Comparison of ENCODE assay signal across 22 cellular contexts in the genomic region with DNA sequence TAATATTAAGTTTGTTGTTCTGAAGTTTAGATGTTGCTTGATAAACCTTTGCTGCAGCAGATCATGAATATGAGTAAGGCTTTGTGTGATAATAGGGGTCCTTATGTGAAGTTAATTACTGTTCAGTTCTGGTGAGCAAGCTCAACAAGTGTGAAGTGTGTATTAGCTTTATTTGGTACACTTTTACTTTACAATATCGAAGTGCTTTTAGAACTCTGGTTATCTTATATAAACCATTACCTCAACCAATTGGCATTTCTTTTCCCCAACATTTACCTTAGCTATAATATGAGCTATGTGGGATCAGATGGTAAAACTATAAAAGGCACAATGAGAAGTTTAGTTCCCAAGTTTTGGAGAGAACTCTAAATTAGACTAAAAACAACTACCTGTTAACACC.
DNase-seq lines count a peak whose midpoint lies in the region; ATAC-seq, FAIRE-seq and TF ChIP-seq lines count a peak whose summit lies in the region.
"Had no signal": no experiment of that assay in that cellular context is flagged by ENCODE, and none has a peak within 500 bp of the region (broad histone marks: within the 10 kb centered on the region; RNA-seq: fewer than 3 reads in every experiment).

No MANE protein-coding gene starts in this region.

- WGBS in sigmoid colon, 2 donors: 18 to 64% methylated on average over 1 of the region's 1 CpG

- TF ChIP-seq EP300 in sigmoid colon (IDR thresholded peaks at IDR 0.05): no peak

- peaks cover 17% of the 10 kb centered on the region for H3K36me3 ChIP-seq in astrocyte (ENCODE audit: insufficient read depth, low read length)
- H3K36me3 ChIP-seq in skeletal muscle satellite cell (ENCODE audit: insufficient read depth, low read length): peaks cover 18% of the 10 kb centered on the region
- H3K36me3 ChIP-seq in sigmoid colon: peaks cover 0 to 25% (median 8%) of the 10 kb centered on the region in 4 donors

- H3K4me1 Mint-ChIP-seq in astrocyte (ENCODE audit: low read depth, unreplicated experiment): peaks cover 14% of the 10 kb centered on the region

- H3K27me3 ChIP-seq in astrocyte (ENCODE audit: insufficient read depth, low read length) (no peaks in the 10 kb centered on the region), skeletal muscle satellite cell (ENCODE audit: control insufficient read depth, insufficient read depth, low read length) (no peaks in the 10 kb centered on the region), sigmoid colon (no peaks in the 10 kb centered on the region)
- H3K27me3 ChIP-seq: BE2C had no signal

- no peak overlapping the region for H2AFZ ChIP-seq in astrocyte (ENCODE audit: low read depth, low read length)
- H2AFZ ChIP-seq: GM23338 had no signal

- H4K20me1 ChIP-seq in astrocyte (ENCODE audit: insufficient read depth, low read length): peaks cover 16% of the 10 kb centered on the region

- peak overlapping the region; percentile 68 for H3K27ac ChIP-seq in astrocyte (ENCODE audit: low read depth, low read length)
- no peak overlapping the region for H3K27ac ChIP-seq in sigmoid colon
- H3K27ac ChIP-seq: HL-60 had no signal

- FAIRE-seq in H54 (lab: Jason Lieb, UNC) (peak; percentile 92), astrocyte (lab: Jason Lieb, UNC) (peak; percentile 59)
- FAIRE-seq: A204.1 had no signal

- TF ChIP-seq CTCF in astrocyte (IDR thresholded peaks at IDR 0.05; ENCODE audit: insufficient read depth, low read depth, low read length) (no peak), choroid plexus epithelial cell (conservative IDR thresholded peaks at IDR 0.05; ENCODE audit: low read depth, low read length) (no peak), sigmoid colon (IDR thresholded peaks at IDR 0.05) (no peak)

- intact Hi-C loops in sigmoid colon (cut with DNase I): no loop called here

- H3K9me3 ChIP-seq in astrocyte (ENCODE audit: insufficient read depth, low read depth, low read length) (no peaks in the 10 kb centered on the region), skeletal muscle satellite cell (replicated peaks; ENCODE audit: low read length) (no peaks in the 10 kb centered on the region), sigmoid colon (no peaks in the 10 kb centered on the region)
- H3K9me3 ChIP-seq: BE2C had no signal

- H3K27ac Mint-ChIP-seq in astrocyte (ENCODE audit: unreplicated experiment): no peak overlapping the region
- H3K27ac Mint-ChIP-seq: CD4-positive, CD25-positive, alpha-beta regulatory T cell; GM23338 had no signal

- no peaks in the 10 kb centered on the region for H3K27me3 Mint-ChIP-seq in astrocyte (ENCODE audit: low read depth, unreplicated experiment)
- H3K27me3 Mint-ChIP-seq: CD4-positive, CD25-positive, alpha-beta regulatory T cell; CD8-positive, alpha-beta memory T cell had no signal

- H3K4me2 ChIP-seq in astrocyte (ENCODE audit: low read length): peak overlapping the region; percentile 66
- H3K4me2 ChIP-seq in skeletal muscle satellite cell (ENCODE audit: low read length): peak overlapping the region; percentile 16
- H3K4me2 ChIP-seq: GM23338 had no signal

- H3K79me2 ChIP-seq in astrocyte (ENCODE audit: insufficient read depth, low read length): peaks cover 6% of the 10 kb centered on the region

- no peak for ATAC-seq in GM18502 (IDR thresholded peaks at IDR 0.05; ENCODE audit: poor library complexity, unreplicated experiment)
- ATAC-seq: GM23338, HCT116 had no signal

- peaks cover 10% of the 10 kb centered on the region for H3K36me3 Mint-ChIP-seq in astrocyte (ENCODE audit: low read depth, unreplicated experiment)

- H3K4me3 ChIP-seq in astrocyte (ENCODE audit: insufficient read depth, low read depth, low read length) (no peak overlapping the region), choroid plexus epithelial cell (ENCODE audit: low read depth, low read length) (no peak overlapping the region), skeletal muscle satellite cell (ENCODE audit: low read length) (no peak overlapping the region), sigmoid colon (no peak overlapping the region)
- H3K4me3 ChIP-seq: GM23338 had no signal

- H3K4me1 ChIP-seq in astrocyte (ENCODE audit: insufficient read depth, low read length) (peaks cover 18% of the 10 kb centered on the region), skeletal muscle satellite cell (ENCODE audit: control insufficient read depth, insufficient read depth, low read length) (peaks cover 22% of the 10 kb centered on the region), sigmoid colon (peaks cover 0 to 9% (median 3%) of the 10 kb centered on the region in 4 donors)
- H3K4me1 ChIP-seq: BE2C had no signal

- H3K9ac ChIP-seq in astrocyte (ENCODE audit: low read length) (peak overlapping the region; percentile 14), skeletal muscle satellite cell (ENCODE audit: low read depth, low read length) (no peak overlapping the region)

- no peaks in the 10 kb centered on the region for H3K9me3 Mint-ChIP-seq in astrocyte (ENCODE audit: unreplicated experiment)
- H3K9me3 Mint-ChIP-seq: CD4-positive, CD25-positive, alpha-beta regulatory T cell; CD8-positive, alpha-beta memory T cell; GM23338 had no signal

- TF ChIP-seq POLR2A in H54 (IDR thresholded peaks at IDR 0.05; ENCODE audit: low read depth, low read length) (no peak), sigmoid colon (IDR thresholded peaks at IDR 0.05) (no peak)

- no peak for DNase-seq in H54 (ENCODE audit: insufficient read length, low spot score)
- peak; percentile 11 for DNase-seq in astrocyte (ENCODE audit: low read depth)
- peak; percentile 13 for DNase-seq in choroid plexus epithelial cell (ENCODE audit: low read depth)
- DNase-seq in sigmoid colon: no peak
- no peak for DNase-seq in globus pallidus (ENCODE audit: low spot score)
- DNase-seq in SK-N-DZ (ENCODE audit: low spot score): no peak
- DNase-seq: ACHN; BE2C; C1 segment of cervical spinal cord; CD4-positive, CD25-positive, alpha-beta regulatory T cell; CD8-positive, alpha-beta memory T cell; COR-L47; GF-D8; H7; Karpas-422; KBM-7 had no signal

- no peak overlapping the region for H3K4me3 Mint-ChIP-seq in astrocyte (ENCODE audit: unreplicated experiment)
- H3K4me3 Mint-ChIP-seq: CD4-positive, CD25-positive, alpha-beta regulatory T cell; CD8-positive, alpha-beta memory T cell; GM23338 had no signal

Comparison
In these comparisons a context has a peak if more than half of its experiments do, and no peak if none do; other contexts are left out.
1. DNase-seq: peak in astrocyte (single experiment) and choroid plexus epithelial cell (single experiment); none in H54 (single experiment), sigmoid colon (single experiment), globus pallidus (single experiment) and SK-N-DZ (single experiment).